Comparison of ENCODE assay signal across 24 cellular contexts in genomic region chr11:32722255-32722654, GRCh38.
"Had no signal": no experiment of that assay in that cellular context is flagged by ENCODE, and none has a peak within 500 bp of the region (broad histone marks: within the 10 kb centered on the region; RNA-seq: fewer than 3 reads in every experiment).

No MANE protein-coding gene starts in this region.

- H3K36me3 ChIP-seq: gastroesophageal sphincter, heart left ventricle, left lung, neural progenitor cell, prostate gland, sigmoid colon, thoracic aorta, tibial nerve, upper lobe of left lung had no signal

- H3K9ac ChIP-seq: neural progenitor cell had no signal

- H3K4me2 ChIP-seq: hepatocyte, neural progenitor cell had no signal

- H3K79me2 ChIP-seq: hepatocyte had no signal

- DNase-seq: cortex of kidney; effector memory CD8-positive, alpha-beta T cell; foreskin fibroblast; heart left ventricle; kidney; left cardiac atrium; left lung; mesendoderm; midbrain; naive thymus-derived CD4-positive, alpha-beta T cell; right cardiac atrium; sigmoid colon; stimulated activated CD4-positive, alpha-beta T cell treated with anti-CD3 and anti-CD28 coated beads, Interleukin-2, amount 100 ng/mL, for 48 hours; stimulated activated naive B cell treated with anti-CD40 and anti-IgM and Interleukin-4, amounts not matched to agents 10 μg/mL and 1 μg/mL and 100 μg/mL, for 72 hours; upper lobe of left lung had no signal

- H2AFZ ChIP-seq: hepatocyte, neural progenitor cell had no signal

- H3K27ac ChIP-seq: gastroesophageal sphincter, heart left ventricle, hepatocyte, left lung, neural progenitor cell, prostate gland, sigmoid colon, thoracic aorta, tibial nerve, upper lobe of left lung had no signal

- H3K9me3 ChIP-seq: gastroesophageal sphincter, heart left ventricle, left lung, prostate gland, sigmoid colon, thoracic aorta, tibial nerve, upper lobe of left lung had no signal

- H3K4me1 ChIP-seq: gastroesophageal sphincter, heart left ventricle, left lung, neural progenitor cell, prostate gland, sigmoid colon, tibial nerve, upper lobe of left lung had no signal

- H3K27me3 ChIP-seq: gastroesophageal sphincter, heart left ventricle, hepatocyte, left lung, neural progenitor cell, sigmoid colon, tibial nerve, upper lobe of left lung had no signal

- FAIRE-seq: endometrium, kidney, urothelium cell line had no signal

- H3K4me3 ChIP-seq: gastroesophageal sphincter, heart left ventricle, hepatocyte, left lung, neural progenitor cell, prostate gland, sigmoid colon, thoracic aorta, tibial nerve, upper lobe of left lung had no signal

- ATAC-seq: effector memory CD8-positive, alpha-beta T cell; esophagus mucosa; gastroesophageal sphincter; heart left ventricle; left cardiac atrium; left lung; naive thymus-derived CD4-positive, alpha-beta T cell; right cardiac atrium had no signal
